ENCODE assay signal across 16 cellular contexts in genomic region chr16:725463-726187, GRCh38. TPM values are rescaled to one million over a fixed set of nuclear protein-coding genes. Genes with fewer than 3 reads are reported as not detected.
DNase-seq lines count a peak whose midpoint lies in the region; ATAC-seq and TF ChIP-seq lines count a peak whose summit lies in the region.
"Had no signal": no experiment of that assay in that cellular context is flagged by ENCODE, and none has a peak within 500 bp of the region (broad histone marks: within the 10 kb centered on the region; RNA-seq: fewer than 3 reads in every experiment).

No MANE protein-coding gene starts in this region.

- POLR2A ChIA-PET in MCF 10A (lab: Yijun Ruan, JAX): interaction anchor here (0.5 to 9.6 kb wide), 14 partner anchors 12 to 89 kb away, joined by 3 to 124 read pairs (median 4); partner anchors contain the start of genes CIAO3, METRN, METTL26 and MSLN

- no peak overlapping the region for H3K27ac Mint-ChIP-seq in MCF 10A (ENCODE audit: low read depth, unreplicated experiment)
- H3K27ac Mint-ChIP-seq: activated CD4-positive, alpha-beta memory T cell treated with anti-CD3 and anti-CD28 coated beads for 36 hours had no signal

- no peaks in the 10 kb centered on the region for H4K20me1 ChIP-seq in mammary epithelial cell (ENCODE audit: insufficient read depth, low read length)

- peaks cover 34% of the 10 kb centered on the region for H3K4me1 ChIP-seq in mammary epithelial cell (ENCODE audit: insufficient read depth, low read length)
- peaks cover 2% of the 10 kb centered on the region for H3K4me1 ChIP-seq in iPS-15b (ENCODE audit: control insufficient read depth, insufficient read depth, low read length)
- H3K4me1 ChIP-seq in left lung: peaks cover 12 to 42% of the 10 kb centered on the region in 2 donors

- dilution Hi-C loops in mammary epithelial cell (cut with HindIII; ENCODE audit: low sequenced_read_pairs): no loop called here

- CTCF ChIA-PET in MCF 10A (lab: Yijun Ruan, JAX) (interaction anchor here (0.6 to 2.3 kb wide), 9 partner anchors 10 to 377 kb away, joined by 3 to 9 read pairs (median 3); no protein-coding TSS in a partner anchor), mammary epithelial cell (lab: Charles Lee; ENCODE audit: low non-redundant PET) (interaction anchor here (0.6 kb wide), 1 partner anchor 16 kb away, joined by 3 read pairs; the partner anchor contains the start of gene CIAO3)

- H3K4me3 ChIP-seq in mammary epithelial cell (replicated peaks in 1 of 3; ENCODE audit: insufficient read depth in 1 of 3, low read depth in 2 of 3, low read length in 3 of 3) (no peak overlapping the region), iPS-15b (ENCODE audit: low read depth, low read length) (peak overlapping the region; percentile 61), left lung (peak overlapping the region in 1 of 2 donors; percentile 49)

- 68% methylated on average over 22 of the region's 23 CpGs for WGBS in mammary epithelial cell (ENCODE audit: low coverage, missing lambda C conversion rate)

- H3K36me3 ChIP-seq in mammary epithelial cell (ENCODE audit: insufficient read depth, low read length) (no peaks in the 10 kb centered on the region), iPS-15b (ENCODE audit: control insufficient read depth, insufficient read depth, low read length) (peaks cover 11% of the 10 kb centered on the region), left lung (peaks cover 0 to 13% of the 10 kb centered on the region in 2 donors)
- H3K36me3 ChIP-seq: suprapubic skin had no signal

- H3K9me3 ChIP-seq in mammary epithelial cell (replicated peaks; ENCODE audit: insufficient read depth, low read length): no peaks in the 10 kb centered on the region
- H3K9me3 ChIP-seq in iPS-15b (ENCODE audit: control insufficient read depth, insufficient read depth, low read length): no peaks in the 10 kb centered on the region
- no peaks in the 10 kb centered on the region for H3K9me3 ChIP-seq in left lung
- H3K9me3 ChIP-seq: suprapubic skin had no signal

- no peak overlapping the region for H3K9ac ChIP-seq in mammary epithelial cell (ENCODE audit: insufficient read depth, low read length)
- no peak overlapping the region for H3K9ac ChIP-seq in iPS-15b (ENCODE audit: low read depth, low read length)
- H3K9ac ChIP-seq: parathyroid adenoma had no signal

- no peaks in the 10 kb centered on the region for H3K27me3 ChIP-seq in mammary epithelial cell (ENCODE audit: insufficient read depth, low read length)
- peaks cover 8% of the 10 kb centered on the region for H3K27me3 ChIP-seq in iPS-15b (ENCODE audit: control insufficient read depth, insufficient read depth, low read length)
- peaks cover 0 to 45% of the 10 kb centered on the region in 2 donors for H3K27me3 ChIP-seq in left lung

- H3K27me3 Mint-ChIP-seq in MCF 10A (ENCODE audit: insufficient read depth, unreplicated experiment): no peaks in the 10 kb centered on the region
- H3K27me3 Mint-ChIP-seq: activated CD4-positive, alpha-beta memory T cell treated with anti-CD3 and anti-CD28 coated beads for 36 hours had no signal

- no peaks in the 10 kb centered on the region for H3K4me1 Mint-ChIP-seq in MCF 10A (ENCODE audit: insufficient read depth, unreplicated experiment)

- no peaks in the 10 kb centered on the region for H3K9me3 Mint-ChIP-seq in MCF 10A (ENCODE audit: unreplicated experiment)
- H3K9me3 Mint-ChIP-seq: activated CD4-positive, alpha-beta memory T cell treated with anti-CD3 and anti-CD28 coated beads for 36 hours had no signal

- peak overlapping the region; percentile 65 for H3K4me3 Mint-ChIP-seq in MCF 10A (ENCODE audit: unreplicated experiment)

- H3K36me3 Mint-ChIP-seq in MCF 10A (ENCODE audit: insufficient read depth, unreplicated experiment): peaks cover 37% of the 10 kb centered on the region
- H3K36me3 Mint-ChIP-seq: activated CD4-positive, alpha-beta memory T cell treated with anti-CD3 and anti-CD28 coated beads for 36 hours had no signal

- no peaks in the 10 kb centered on the region for H3K79me2 ChIP-seq in mammary epithelial cell (ENCODE audit: insufficient read depth, low read length)
- H3K79me2 ChIP-seq: parathyroid adenoma had no signal

- no peak overlapping the region for H2AFZ ChIP-seq in mammary epithelial cell (ENCODE audit: low read depth, low read length)

- no peak overlapping the region for H3K4me2 ChIP-seq in mammary epithelial cell (ENCODE audit: insufficient read depth, low read depth, low read length)

- H3K27ac ChIP-seq in mammary epithelial cell (ENCODE audit: insufficient read depth, low read depth, low read length) (no peak overlapping the region), left lung (no peak overlapping the region)
- H3K27ac ChIP-seq: parathyroid adenoma, suprapubic skin had no signal

- DNase-seq in MCF 10A (ENCODE audit: unreplicated experiment) (no peak), mammary epithelial cell (no peak), NCI-H2171 treated with DMSO at 0.1 percent for 48 hours (lab: John Stamatoyannopoulos, UW) (peak; percentile 50), cerebellar nuclear complex (lab: John Stamatoyannopoulos, UW) (no peak), left lung (no peak)
- DNase-seq: activated CD4-positive, alpha-beta memory T cell treated with anti-CD3 and anti-CD28 coated beads for 36 hours; effector CD8-positive, alpha-beta T cell; midbrain; NCI-H1105 treated with DMSO at 0.1 percent for 48 hours; stimulated activated CD4-positive, alpha-beta T cell treated with anti-CD3 and anti-CD28 coated beads, Interleukin-12 subunit alpha, Interleukin-12 subunit beta, amount 100 ng/mL, for 4 hours; T-helper 9 cell had no signal

- ATAC-seq in HG02973 (IDR thresholded peaks at IDR 0.05; ENCODE audit: unreplicated experiment) (no peak), HG03378 (IDR thresholded peaks at IDR 0.05; ENCODE audit: unreplicated experiment) (no peak), left lung (no peak)

- no peak for TF ChIP-seq CTCF in MCF 10A (IDR thresholded peaks at IDR 0.05; ENCODE audit: unreplicated experiment)
- TF ChIP-seq CTCF in mammary epithelial cell (conservative IDR thresholded peaks at IDR 0.05 in 1 of 2, IDR thresholded peaks at IDR 0.05 in 1 of 2; ENCODE audit: extremely low read depth in 1 of 2, insufficient read depth in 1 of 2, low read depth in 1 of 2, low read length in 2 of 2): no peak
- TF ChIP-seq CTCF in left lung (IDR thresholded peaks at IDR 0.05): no peak

- intact Hi-C loops in MCF 10A (cut with micrococcal nuclease): loop anchor here (5.0 kb wide), 1 partner anchor 62 kb away; the partner anchor contains the start of genes CHTF18 and RPUSD1
- intact Hi-C loops in mammary epithelial cell (cut with micrococcal nuclease): no loop called here
- intact Hi-C loops in left lung (cut with DNase I): no loop called here

- BruUV-seq in MCF 10A (replicated peaks; lab: Mats Ljungman, UMichigan) (no TSS peak), mammary epithelial cell (replicated peaks; lab: Mats Ljungman, UMichigan) (no TSS peak)

- in situ Hi-C loops in mammary epithelial cell (cut with MboI; ENCODE audit: low sequenced_read_pairs in 2 of 2): no loop called here

RNA-seq across cellular contexts. Expression of gene CCDC78, which starts 0.6 kb away (rescaled TPM):
- 4.6 and 6.0 TPM in 2 replicates for total RNA-seq in MCF 10A (2022)
- 1 to 10 TPM; 3.0 to 5.8 TPM for total RNA-seq in mammary epithelial cell
- polyA plus RNA-seq in mammary epithelial cell: 3.5 TPM
- polyA minus RNA-seq in mammary epithelial cell: not detected
- 10 to 100 TPM in 1 of 2 donors, under 1 TPM in 1; 0.96 to 13.7 TPM for total RNA-seq in left lung

RNA-seq across cellular contexts. Expression of gene HAGHL, which starts 1.3 kb away (rescaled TPM):
- total RNA-seq in MCF 10A (2022): 20.1 and 24.5 TPM in 2 replicates
- total RNA-seq in mammary epithelial cell: 10 to 100 TPM in 1 of 2 donors, 1 to 10 TPM in 1; 8.0 to 20.2 TPM
- 8.0 TPM for polyA plus RNA-seq in mammary epithelial cell
- 1.0 TPM for polyA minus RNA-seq in mammary epithelial cell
- 1 to 10 TPM; 8.7 to 9.9 TPM for total RNA-seq in left lung

RNA-seq across cellular contexts. Expression of gene ANTKMT, which starts 4.7 kb away (rescaled TPM):
- total RNA-seq in MCF 10A (2022) (54.7 and 55.8 TPM in 2 replicates), mammary epithelial cell (10 to 100 TPM; 13.5 to 35.4 TPM), left lung (10 to 100 TPM; 45.8 to 52.9 TPM)
- polyA plus RNA-seq in mammary epithelial cell: 12.6 TPM
- 0.72 TPM for polyA minus RNA-seq in mammary epithelial cell

RNA-seq across cellular contexts. Expression of gene METRN, which starts 10.7 kb away (rescaled TPM):
- 56.3 and 69.5 TPM in 2 replicates for total RNA-seq in MCF 10A (2022)
- total RNA-seq in mammary epithelial cell: 10 to 100 TPM; 22.2 to 53.1 TPM
- polyA plus RNA-seq in mammary epithelial cell: 15.0 TPM
- polyA minus RNA-seq in mammary epithelial cell: 2.5 TPM
- total RNA-seq in left lung: 10 to 100 TPM; 37.0 to 57.3 TPM

RNA-seq across cellular contexts. Expression of gene CIAO3, which starts 15.2 kb away (rescaled TPM):
- total RNA-seq in MCF 10A (2022) (28.5 and 31.1 TPM in 2 replicates), mammary epithelial cell (10 to 100 TPM; 28.7 to 28.8 TPM), left lung (10 to 100 TPM; 26.7 to 28.2 TPM)
- polyA plus RNA-seq in mammary epithelial cell: 19.9 TPM
- 9.3 TPM for polyA minus RNA-seq in mammary epithelial cell
